In the genomic region with DNA sequence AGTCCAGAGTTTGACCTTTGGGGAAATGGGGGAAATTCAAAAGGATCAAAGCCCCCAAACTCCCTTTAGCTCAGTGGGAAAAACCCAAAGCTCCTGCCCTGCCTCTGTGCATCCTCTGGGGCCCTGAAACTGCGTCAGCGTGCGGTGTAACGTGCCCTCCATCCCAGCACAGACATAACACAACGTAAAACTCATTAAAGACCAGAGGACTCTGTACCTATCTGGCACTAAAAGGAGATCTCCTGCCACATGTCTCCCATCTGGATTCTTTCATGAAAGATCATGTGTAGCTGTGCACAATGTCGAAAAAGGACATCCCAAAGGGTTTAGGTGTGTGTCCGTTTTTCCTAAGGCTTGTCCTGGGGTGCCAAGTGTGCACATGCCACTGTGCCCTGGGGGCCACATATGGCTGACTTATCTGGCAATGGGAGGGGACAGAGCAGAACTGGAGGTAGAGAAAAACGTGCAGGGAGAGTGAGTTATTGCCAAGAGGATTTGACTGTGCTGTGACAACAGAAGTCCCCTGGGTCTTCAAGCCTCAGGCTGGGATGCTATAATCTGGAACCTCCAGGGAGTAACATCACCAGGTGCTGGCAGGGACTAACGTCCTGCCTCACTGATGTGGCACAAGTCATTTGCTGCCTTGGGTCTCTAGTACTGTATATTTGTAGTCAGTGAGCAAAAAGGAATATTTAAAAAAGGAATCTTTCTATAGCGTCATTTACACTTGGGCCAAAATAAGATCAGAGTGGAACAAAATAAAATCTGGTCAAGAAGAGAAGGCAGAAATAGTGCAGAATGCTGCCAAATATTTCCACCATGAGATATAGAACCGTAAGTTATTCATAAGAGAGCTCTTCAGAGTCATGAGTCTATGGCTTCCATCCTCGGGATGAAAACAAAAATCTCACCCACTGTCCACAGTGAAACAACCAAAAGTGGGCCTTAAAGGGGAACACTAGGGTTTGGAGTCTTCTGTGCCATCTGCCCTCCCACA, we compare ENCODE assay signal across 10 cellular contexts. TPM values are rescaled to one million over a fixed set of nuclear protein-coding genes. Genes with fewer than 3 reads are reported as not detected.
A peak's percentile ranks its signal among the peaks of the same experiment; 100 is the strongest.
DNase-seq lines count a peak whose midpoint lies in the region; ATAC-seq, FAIRE-seq and TF ChIP-seq lines count a peak whose summit lies in the region.
"Had no signal": no experiment of that assay in that cellular context is flagged by ENCODE, and none has a peak within 500 bp of the region (broad histone marks: within the 10 kb centered on the region; RNA-seq: fewer than 3 reads in every experiment).

No MANE protein-coding gene starts in this region.

- H3K9me3 ChIP-seq in OCI-LY1 (ENCODE audit: low read length): no peaks in the 10 kb centered on the region
- no peaks in the 10 kb centered on the region for H3K9me3 ChIP-seq in H1 (ENCODE audit: insufficient read depth in 2 of 2, low read depth in 1 of 2, low read length in 1 of 2)
- H3K9me3 ChIP-seq in stomach smooth muscle (ENCODE audit: control insufficient read depth in 2 of 2, low read length in 2 of 2): no peaks in the 10 kb centered on the region

- DNase-seq in activated T-cell treated with anti-CD3 and anti-CD28 coated beads, Interleukin-2, amount 50 U/mL, for 1 hour: peak; percentile 23
- no peak for DNase-seq in activated T-cell treated with anti-CD3 and anti-CD28 coated beads for 4 hours
- DNase-seq in H1 (ENCODE audit: low read depth in 1 of 2, low spot score in 2 of 2): no peak
- DNase-seq in foreskin keratinocyte: no peak
- no peak for DNase-seq in NCI-H1417 (lab: John Stamatoyannopoulos, UW)
- DNase-seq: activated CD8-positive, alpha-beta memory T cell treated with anti-CD3 and anti-CD28 coated beads, Interleukin-2, amount 50 U/mL, for 48 hours; dermis blood vessel endothelial cell had no signal

- H3F3A ChIP-seq in OCI-LY1 (ENCODE audit: insufficient read depth, low read length): no peaks in the 10 kb centered on the region

- no peak for TF ChIP-seq POLR2A in H1 (IDR thresholded peaks at IDR 0.05; ENCODE audit: control extremely low read depth in 1 of 2, low read depth in 2 of 2, low read length in 2 of 2)

- peak overlapping the region; percentile 100 for H3K27ac ChIP-seq in OCI-LY1 (ENCODE audit: low read depth, low read length, poor library complexity, severe bottlenecking)
- no peak overlapping the region for H3K27ac ChIP-seq in H1 (ENCODE audit: low read depth, low read length)
- H3K27ac ChIP-seq in stomach smooth muscle (ENCODE audit: low read length): peak overlapping the region; percentile 94
- no peak overlapping the region for H3K27ac ChIP-seq in foreskin keratinocyte

- H3K4me3 ChIP-seq in OCI-LY1 (ENCODE audit: low read depth, low read length, poor library complexity, severe bottlenecking) (no peak overlapping the region), H1 (ENCODE audit: extremely low read depth in 1 of 4, insufficient read depth in 2 of 4, low read depth in 3 of 4, low read length in 4 of 4) (no peak overlapping the region), stomach smooth muscle (ENCODE audit: low read length in 2 of 2) (peak overlapping the region in 1 of 2 donors; percentile 8)

- no peak overlapping the region for H3K56ac ChIP-seq in H1 (replicated peaks; ENCODE audit: insufficient read length, low read depth, low read length)

- H3K23me2 ChIP-seq in H1 (ENCODE audit: low read depth, low read length): no peaks in the 10 kb centered on the region

- peaks cover 8% of the 10 kb centered on the region; the same call in 1 of the 2 replicates for H3K79me2 ChIP-seq in OCI-LY1 (ENCODE audit: insufficient read depth, low read length)
- H3K79me2 ChIP-seq in H1 (ENCODE audit: control insufficient read depth in 1 of 2, insufficient read depth in 2 of 2, low read length in 2 of 2): no peaks in the 10 kb centered on the region

- H2BK15ac ChIP-seq in H1 (ENCODE audit: low read length): no peak overlapping the region

- TF ChIP-seq RAD21 in H1 (IDR thresholded peaks at IDR 0.05 in 1 of 2, conservative IDR thresholded peaks at IDR 0.05 in 1 of 2; ENCODE audit: low read depth in 2 of 2, low read length in 2 of 2): no peak

- no peak overlapping the region for H3K4ac ChIP-seq in H1 (replicated peaks; ENCODE audit: insufficient read length, low read depth, low read length)

- no peak for ATAC-seq in GM21423 (IDR thresholded peaks at IDR 0.05; ENCODE audit: unreplicated experiment)
- ATAC-seq in foreskin keratinocyte: no peak

- CTCF ChIA-PET in H1 (lab: Charles Lee; ENCODE audit: partially characterized antibody): interaction anchor here (0.7 to 3.0 kb wide), 11 partner anchors 14 to 99 kb away, joined by 3 to 14 read pairs (median 5); no protein-coding TSS in a partner anchor

- no peak overlapping the region for H4K5ac ChIP-seq in H1 (ENCODE audit: insufficient read length, low read depth, low read length)

- H2BK20ac ChIP-seq in H1 (ENCODE audit: low read length): no peak overlapping the region

- H2AK5ac ChIP-seq in H1 (ENCODE audit: low read depth, low read length): 0 out of 2 replicates have a peak overlapping the region, but pooled peaks have one; percentile 9

- H3K36me3 ChIP-seq in OCI-LY1 (ENCODE audit: insufficient read depth, low read length) (peaks cover 24% of the 10 kb centered on the region; the same call in 1 of the 2 replicates), H1 (ENCODE audit: control insufficient read depth in 2 of 4, insufficient read depth in 4 of 4, low read length in 3 of 4) (no peaks in the 10 kb centered on the region), stomach smooth muscle (ENCODE audit: control insufficient read depth in 2 of 2, insufficient read depth in 2 of 2, low read length in 2 of 2) (peaks cover 4% of the 10 kb centered on the region in 2 donors)

- POLR2A ChIA-PET in H1 (lab: Charles Lee; ENCODE audit: partially characterized antibody): interaction anchor here (1.0 to 1.7 kb wide), 3 partner anchors 16 to 31 kb away, joined by 3 to 5 read pairs (median 5); no protein-coding TSS in a partner anchor

- no peaks in the 10 kb centered on the region for H3K79me1 ChIP-seq in H1 (ENCODE audit: low read depth, low read length)

- no peak for FAIRE-seq in H1 (lab: Jason Lieb, UNC)

- no peak overlapping the region for H3K23ac ChIP-seq in H1 (ENCODE audit: insufficient read length)

- no peak overlapping the region for H3K14ac ChIP-seq in H1 (ENCODE audit: insufficient read length)

- H2BK12ac ChIP-seq in H1 (ENCODE audit: low read depth, low read length): no peak overlapping the region

- TF ChIP-seq CTCF in OCI-LY1 (IDR thresholded peaks at IDR 0.05; ENCODE audit: low read length) (no peak), H1 (IDR thresholded peaks at IDR 0.05; ENCODE audit: control extremely low read depth in 1 of 3, insufficient read depth in 1 of 3, low read depth in 1 of 3, low read length in 3 of 3) (no peak), foreskin keratinocyte (conservative IDR thresholded peaks at IDR 0.05) (no peak)

- no peak for TF ChIP-seq EP300 in H1 (IDR thresholded peaks at IDR 0.05; ENCODE audit: borderline replicate concordance in 1 of 2, low read depth in 2 of 2, low read length in 2 of 2)

- H3K9me2 ChIP-seq in OCI-LY1 (ENCODE audit: low read depth, low read length): no peaks in the 10 kb centered on the region

- no peak overlapping the region for H3K18ac ChIP-seq in H1 (ENCODE audit: extremely low read depth, low read length)

- H3K27me3 ChIP-seq in OCI-LY1 (ENCODE audit: insufficient read depth, low read length) (no peaks in the 10 kb centered on the region), H1 (replicated peaks in 1 of 4; ENCODE audit: control insufficient read depth in 3 of 4, extremely low read depth in 1 of 4, insufficient read depth in 3 of 4, low read length in 3 of 4) (peaks cover 0 to 15% (median 0%) of the 10 kb centered on the region in 4 experiments; a peak in 3 of 7 replicates), stomach smooth muscle (ENCODE audit: control insufficient read depth in 1 of 2, insufficient read depth in 2 of 2, low read length in 2 of 2) (no peaks in the 10 kb centered on the region), foreskin keratinocyte (no peaks in the 10 kb centered on the region)

- no peak overlapping the region for H4K91ac ChIP-seq in H1 (replicated peaks; ENCODE audit: insufficient read length, low read length)

- no peak overlapping the region for H4K8ac ChIP-seq in H1 (ENCODE audit: extremely low read depth, insufficient read depth, low read length)

- no peak overlapping the region for H2BK5ac ChIP-seq in H1 (ENCODE audit: low read depth, low read length)

- H3K4me1 ChIP-seq in OCI-LY1 (ENCODE audit: insufficient read depth, low read length, severe bottlenecking) (no peaks in the 10 kb centered on the region), H1 (replicated peaks in 1 of 4; ENCODE audit: control insufficient read depth in 3 of 4, insufficient read depth in 4 of 4, low read length in 3 of 4) (peaks cover 2 to 9% (median 6%) of the 10 kb centered on the region in 4 experiments), stomach smooth muscle (ENCODE audit: control insufficient read depth, insufficient read depth, low read length) (peaks cover 97% of the 10 kb centered on the region), foreskin keratinocyte (peaks cover 14% of the 10 kb centered on the region)

- WGBS in H1 (ENCODE audit: extremely low coverage in 1 of 2, insufficient coverage in 1 of 2, insufficient read length in 1 of 2, insufficient replicate concordance in 2 of 2, low coverage in 1 of 2, low lambda C conversion rate in 2 of 2, missing lambda C conversion rate in 1 of 2), 2 experiments: 85% methylated on average over 12 of the region's 12 CpGs; no CpG with 5 or more reads in 1 of the 2 experiments

- H4K20me1 ChIP-seq in OCI-LY1 (ENCODE audit: insufficient read depth, low read length) (no peaks in the 10 kb centered on the region), H1 (replicated peaks in 1 of 2; ENCODE audit: control insufficient read depth in 1 of 2, insufficient read depth in 2 of 2, low read length in 2 of 2) (no peaks in the 10 kb centered on the region)

- peak overlapping the region; percentile 52 for H3K4me2 ChIP-seq in OCI-LY1 (ENCODE audit: low read length)
- no peak overlapping the region for H3K4me2 ChIP-seq in H1 (ENCODE audit: insufficient read depth in 1 of 2, low read depth in 2 of 2, low read length in 2 of 2)

- no peak overlapping the region for H2AFZ ChIP-seq in OCI-LY1 (ENCODE audit: low read length)
- no peak overlapping the region for H2AFZ ChIP-seq in H1 (ENCODE audit: low read length)

- H3K9ac ChIP-seq in OCI-LY1 (ENCODE audit: low read length) (peak overlapping the region; percentile 47), H1 (replicated peaks in 1 of 4; ENCODE audit: extremely low read depth in 1 of 4, low read depth in 3 of 4, low read length in 3 of 4) (no peak overlapping the region), stomach smooth muscle (ENCODE audit: low read length in 2 of 2) (peak overlapping the region; percentile 2 to 60)

- no peak overlapping the region for H2BK120ac ChIP-seq in H1 (replicated peaks; ENCODE audit: low read depth, low read length)

RNA-seq across cellular contexts. Expression of gene ITPKB, which starts 52.3 kb away (rescaled TPM):
- total RNA-seq in H1 (2021; fragmentation: NEBNext Ultra II Directional; extraction: Animal tissue kit (Norgen Biotek cat#: 25700)): 4.2 and 4.8 TPM in 2 replicates
- polyA plus RNA-seq in H1 (2011; rRNA removed) (1.7 and 2.0 TPM in 2 replicates), foreskin keratinocyte (3.5 and 3.9 TPM in 2 replicates)
- polyA plus RNA-seq in H1 (2011; cell fraction: cytosol; rRNA removed): 1.9 TPM
- polyA plus RNA-seq in H1 (2011; cell fraction: nucleus; rRNA removed): 3.6 TPM
- polyA plus RNA-seq in H1 (2012, experiment 1 of 2): 3.0 to 3.4 TPM (median 3.2 TPM) in 4 replicates
- 3.4 TPM for polyA plus RNA-seq in H1 (2012, experiment 2 of 2)
- polyA plus RNA-seq in H1 (2013, experiment 1 of 2): 2.3 TPM
- 2.4 TPM for polyA plus RNA-seq in H1 (2013, experiment 2 of 2)
- polyA minus RNA-seq in H1 (2011; rRNA and poly(A)+ RNA removed): 3.7 and 4.3 TPM in 2 replicates
- polyA minus RNA-seq in H1 (2011; cell fraction: cytosol; rRNA and poly(A)+ RNA removed): 4.2 TPM
- 6.3 TPM for polyA minus RNA-seq in H1 (2011; cell fraction: nucleus; rRNA and poly(A)+ RNA removed)
- 11.7 and 11.9 TPM in 2 replicates for total RNA-seq in foreskin keratinocyte

Comparison
In these comparisons a context has a peak if more than half of its experiments do, and no peak if none do; other contexts are left out.
1. H3K27ac ChIP-seq: peak in OCI-LY1 (single experiment) and stomach smooth muscle (single experiment); none in H1 (single experiment) and foreskin keratinocyte (single experiment).
2. H3K9ac ChIP-seq: peak in OCI-LY1 (single experiment) and stomach smooth muscle (2 of 2); none in H1 (0 of 4).